Comparison of ENCODE assay signal across 11 cellular contexts in genomic region chr16:82641336-82641984, GRCh38. TPM values are rescaled to one million over a fixed set of nuclear protein-coding genes. Genes with fewer than 3 reads are reported as not detected.
DNase-seq lines count a peak whose midpoint lies in the region; ATAC-seq and TF ChIP-seq lines count a peak whose summit lies in the region.
"Had no signal": no experiment of that assay in that cellular context is flagged by ENCODE, and none has a peak within 500 bp of the region (broad histone marks: within the 10 kb centered on the region; RNA-seq: fewer than 3 reads in every experiment).

No MANE protein-coding gene starts in this region.

- TF ChIP-seq CTCF in BJ (IDR thresholded peaks at IDR 0.05; ENCODE audit: insufficient read depth, low read depth, low read length) (peak; percentile 53), GM13976 (IDR thresholded peaks at IDR 0.05; ENCODE audit: borderline replicate concordance, control extremely low read depth, extremely low read depth, insufficient read depth, missing control alignments) (peak; percentile 11), fibroblast of pulmonary artery (IDR thresholded peaks at IDR 0.05; ENCODE audit: low read length, missing control alignments) (peak; percentile 66), suprapubic skin (IDR thresholded peaks at IDR 0.05) (peak in 1 of 2 donors; percentile 9)

- H3K9me3 ChIP-seq in suprapubic skin: no peaks in the 10 kb centered on the region
- H3K9me3 ChIP-seq: MG63 had no signal

- H3K4me1 ChIP-seq in suprapubic skin: peaks cover 10% of the 10 kb centered on the region

- DNase-seq in BJ (ENCODE audit: low read depth) (no peak), GM13976 (ENCODE audit: low spot score) (no peak), RPMI7951 (ENCODE audit: low read depth) (peak; percentile 71), fibroblast of pulmonary artery (ENCODE audit: low read depth) (peak; percentile 72), suprapubic skin (ENCODE audit: low spot score in 2 of 2) (no peak), NCI-H524 treated with DMSO at 0.1 percent for 48 hours (lab: John Stamatoyannopoulos, UW) (no peak), NCI-H446 treated with DMSO at 0.1 percent for 48 hours (lab: John Stamatoyannopoulos, UW) (no peak)
- DNase-seq: activated T-cell treated with anti-CD3 and anti-CD28 coated beads, Interleukin-2, amount 50 U/mL, for 48 hours; MG63; posterior cingulate gyrus had no signal

- CTCF ChIA-PET in BJ (lab: Yijun Ruan, JAX): interaction anchor here (0.6 to 5.6 kb wide), 11 partner anchors 11 to 378 kb away, joined by 3 to 29 read pairs (median 5); no protein-coding TSS in a partner anchor

- POLR2A ChIA-PET in BJ (lab: Charles Lee): no interaction called here

- no peak for TF ChIP-seq POLR2A in suprapubic skin (IDR thresholded peaks at IDR 0.05)

- ATAC-seq in HG02885 (IDR thresholded peaks at IDR 0.05; ENCODE audit: poor library complexity, unreplicated experiment): no peak

- 87% methylated on average over 6 of the region's 6 CpGs for WGBS in suprapubic skin

- H3K4me3 ChIP-seq in BJ (ENCODE audit: low read depth, low read length): no peak overlapping the region
- H3K4me3 ChIP-seq in fibroblast of pulmonary artery (replicated peaks; ENCODE audit: low read depth, low read length): no peak overlapping the region
- no peak overlapping the region for H3K4me3 ChIP-seq in suprapubic skin
- H3K4me3 ChIP-seq: MG63 had no signal

- no peaks in the 10 kb centered on the region for H3K36me3 ChIP-seq in BJ (ENCODE audit: control insufficient read depth, insufficient read depth, low read length)
- H3K36me3 ChIP-seq in suprapubic skin: no peaks in the 10 kb centered on the region
- H3K36me3 ChIP-seq: MG63 had no signal

- in situ Hi-C loops in GM13976 (cut with MboI; ENCODE audit: low sequenced_read_pairs, unreplicated experiment): loop anchor here (25.0 kb wide), 1 partner anchor 571 kb away; no protein-coding TSS in a partner anchor

- H3K27me3 ChIP-seq in BJ (ENCODE audit: control insufficient read depth, insufficient read depth, low read length) (no peaks in the 10 kb centered on the region), suprapubic skin (no peaks in the 10 kb centered on the region)
- H3K27me3 ChIP-seq: MG63 had no signal

- TF ChIP-seq EP300 in suprapubic skin (IDR thresholded peaks at IDR 0.05): no peak

- no peak overlapping the region for H3K27ac ChIP-seq in suprapubic skin

RNA-seq across cellular contexts. Expression of gene CDH13, which starts 14.7 kb away (rescaled TPM):
- 86.2 and 113 TPM in 2 replicates for polyA plus RNA-seq in BJ (2011; rRNA removed)
- polyA minus RNA-seq in BJ (2011; rRNA and poly(A)+ RNA removed): 36.6 and 48.7 TPM in 2 replicates
- 54.6 and 65.6 TPM in 2 replicates for total RNA-seq in RPMI7951 (2014; rRNA removed; shearing (Covaris generic))
- total RNA-seq in suprapubic skin: 100 to 1,000 TPM in 3 of 4 donors, 10 to 100 TPM in 1; 90.4 to 176 (median 139) TPM

Comparison
In these comparisons a context has a peak if more than half of its experiments do, and no peak if none do; other contexts are left out.
1. DNase-seq: peak in RPMI7951 (single experiment) and fibroblast of pulmonary artery (single experiment); none in BJ (single experiment), GM13976 (single experiment), suprapubic skin (0 of 2), NCI-H524 treated with DMSO at 0.1 percent for 48 hours (single experiment) and NCI-H446 treated with DMSO at 0.1 percent for 48 hours (single experiment).